In the genomic region with DNA sequence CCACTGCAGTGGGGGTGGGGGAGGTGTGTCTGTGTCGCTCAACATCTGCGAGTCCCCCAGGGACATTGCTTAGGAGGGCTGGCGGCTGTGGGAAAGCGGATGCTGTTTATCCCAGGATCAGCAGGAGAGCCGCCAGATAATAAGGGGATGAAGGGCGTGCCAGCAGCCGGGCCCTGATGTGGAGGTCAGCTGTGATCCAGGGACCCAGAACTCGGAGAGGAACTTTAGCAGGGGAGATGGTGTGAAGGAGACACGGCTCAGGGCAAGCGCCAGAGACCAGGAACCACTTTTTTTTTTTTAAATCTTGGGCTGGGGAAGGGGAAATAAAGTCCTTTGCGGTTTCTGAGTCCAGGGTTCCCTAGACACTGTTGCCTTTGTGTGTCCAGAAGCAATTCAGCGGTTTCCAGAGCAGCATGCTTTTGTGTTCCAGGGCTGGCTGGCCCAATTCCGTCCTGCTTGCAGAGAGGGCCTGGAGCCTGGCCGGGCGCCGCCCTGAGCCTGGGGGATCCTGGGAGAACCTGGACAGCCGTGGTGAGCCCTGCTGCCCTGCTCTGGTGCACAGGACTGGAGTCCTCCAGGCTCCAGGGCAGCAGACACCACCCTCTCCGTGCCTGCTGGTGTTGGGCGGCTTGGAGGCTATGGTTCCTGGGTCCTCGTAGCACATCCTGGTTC, we compare ENCODE assay signal across 1 cellular context.
TF ChIP-seq lines count a peak whose summit lies in the region.

A gene with protein sequence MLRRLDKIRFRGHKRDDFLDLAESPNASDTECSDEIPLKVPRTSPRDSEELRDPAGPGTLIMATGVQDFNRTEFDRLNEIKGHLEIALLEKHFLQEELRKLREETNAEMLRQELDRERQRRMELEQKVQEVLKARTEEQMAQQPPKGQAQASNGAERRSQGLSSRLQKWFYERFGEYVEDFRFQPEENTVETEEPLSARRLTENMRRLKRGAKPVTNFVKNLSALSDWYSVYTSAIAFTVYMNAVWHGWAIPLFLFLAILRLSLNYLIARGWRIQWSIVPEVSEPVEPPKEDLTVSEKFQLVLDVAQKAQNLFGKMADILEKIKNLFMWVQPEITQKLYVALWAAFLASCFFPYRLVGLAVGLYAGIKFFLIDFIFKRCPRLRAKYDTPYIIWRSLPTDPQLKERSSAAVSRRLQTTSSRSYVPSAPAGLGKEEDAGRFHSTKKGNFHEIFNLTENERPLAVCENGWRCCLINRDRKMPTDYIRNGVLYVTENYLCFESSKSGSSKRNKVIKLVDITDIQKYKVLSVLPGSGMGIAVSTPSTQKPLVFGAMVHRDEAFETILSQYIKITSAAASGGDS (plus strand): TSS at position 557 of the 672 bp plus-strand sequence. CDS start 6,414 bp downstream, outside the sequence.

TF ChIP-seq in H1, 55 proteins besides CTCF, POLR2A, EP300 and RAD21 (continued from another document):
- TF ChIP-seq CTBP2 (IDR thresholded peaks at IDR 0.05; ENCODE audit: borderline replicate concordance, insufficient read depth, insufficient read length, low read length), result no peak
- TF ChIP-seq GTF2F1 (IDR thresholded peaks at IDR 0.05; ENCODE audit: borderline replicate concordance, low read depth, low read length), result no peak
- TF ChIP-seq TBP (IDR thresholded peaks at IDR 0.05; ENCODE audit: low read depth, low read length), result no peak
TF ChIP-seq in H1: peak in this region for 0.
